ENCODE assay signal across 28 cellular contexts in genomic region chr1:223062177-223062576, GRCh38.
DNase-seq lines count a peak whose midpoint lies in the region; ATAC-seq and TF ChIP-seq lines count a peak whose summit lies in the region.
"Had no signal": no experiment of that assay in that cellular context is flagged by ENCODE, and none has a peak within 500 bp of the region (broad histone marks: within the 10 kb centered on the region; RNA-seq: fewer than 3 reads in every experiment).

No MANE protein-coding gene starts in this region.

- no peaks in the 10 kb centered on the region for H3K36me3 ChIP-seq in mammary epithelial cell (ENCODE audit: insufficient read depth, low read length)
- H3K36me3 ChIP-seq: HAP-1 had no signal

- no peak overlapping the region for H3K4me2 ChIP-seq in mammary epithelial cell (ENCODE audit: insufficient read depth, low read depth, low read length)

- H3K9ac ChIP-seq in mammary epithelial cell (ENCODE audit: insufficient read depth, low read length) = no peak overlapping the region

- no peak overlapping the region for H2AFZ ChIP-seq in mammary epithelial cell (ENCODE audit: low read depth, low read length)

- intact Hi-C loops in mammary epithelial cell (cut with micrococcal nuclease) (no loop called here), left cardiac atrium (cut with DNase I) (no loop called here)

- no peak overlapping the region for H3K27ac ChIP-seq in mammary epithelial cell (ENCODE audit: insufficient read depth, low read depth, low read length)
- H3K27ac ChIP-seq: 22Rv1, SK-N-MC had no signal

- H3K79me2 ChIP-seq in mammary epithelial cell (ENCODE audit: insufficient read depth, low read length) = no peaks in the 10 kb centered on the region

- H3K4me1 ChIP-seq in mammary epithelial cell (ENCODE audit: insufficient read depth, low read length) = no peaks in the 10 kb centered on the region
- H3K4me1 ChIP-seq: HAP-1 had no signal

- BruUV-seq in mammary epithelial cell (replicated peaks; lab: Mats Ljungman, UMichigan) = no TSS peak

- H3K4me3 ChIP-seq in mammary epithelial cell (replicated peaks in 1 of 3; ENCODE audit: insufficient read depth in 1 of 3, low read depth in 2 of 3, low read length in 3 of 3) = no peak overlapping the region
- H3K4me3 ChIP-seq in fibroblast of mammary gland (ENCODE audit: control insufficient read depth, low read depth, low read length) = no peak overlapping the region
- H3K4me3 ChIP-seq in skeletal muscle cell (ENCODE audit: low read depth, low read length) = no peak overlapping the region
- H3K4me3 ChIP-seq: HAP-1, K562, SK-N-MC had no signal

- ATAC-seq in HG03432 (IDR thresholded peaks at IDR 0.05; ENCODE audit: unreplicated experiment) (no peak), left cardiac atrium (no peak)
- ATAC-seq: HepG2, K562 had no signal

- no peaks in the 10 kb centered on the region for H3K27me3 ChIP-seq in mammary epithelial cell (ENCODE audit: insufficient read depth, low read length)

- 70% methylated on average over 3 of the region's 3 CpGs for WGBS in mammary epithelial cell (ENCODE audit: low coverage, missing lambda C conversion rate)

- H3K9me3 ChIP-seq in mammary epithelial cell (replicated peaks; ENCODE audit: insufficient read depth, low read length) = no peaks in the 10 kb centered on the region
- H3K9me3 ChIP-seq: HAP-1 had no signal

- no peaks in the 10 kb centered on the region for H4K20me1 ChIP-seq in mammary epithelial cell (ENCODE audit: insufficient read depth, low read length)

- CTCF ChIA-PET in mammary epithelial cell (lab: Charles Lee; ENCODE audit: low non-redundant PET) = no interaction called here

- peak; percentile 8 for DNase-seq in NOMO-1 treated with DMSO at 0.1 percent for 48 hours (lab: John Stamatoyannopoulos, UW; ENCODE audit: unreplicated experiment)
- no peak for DNase-seq in NOMO-1 treated with dmso at 0.1 percent for 144 hours (lab: John Stamatoyannopoulos, UW; ENCODE audit: unreplicated experiment)
- peak; percentile 7 for DNase-seq in mammary epithelial cell
- DNase-seq in fibroblast of mammary gland (ENCODE audit: low read depth) = peak; percentile 6
- DNase-seq in skeletal muscle cell (ENCODE audit: low read depth) = peak; percentile 4
- no peak for DNase-seq in activated CD8-positive, alpha-beta memory T cell treated with anti-CD3 and anti-CD28 coated beads for 24 hours
- DNase-seq in left cardiac atrium = no peak
- DNase-seq: ACHN, Calu3, DMS79 treated with DMSO at 0.1 percent for 48 hours, GF-D8, GOT3, Kasumi-1, MV-4-11, NCI-H1105, NCI-H1436 treated with DMSO at 0.1 percent for 48 hours, NCI-H187 treated with DMSO at 0.1 percent for 48 hours, NCI-H2171 treated with DMSO at 0.1 percent for 48 hours, NCI-H446, NCI-H526, NCI-H82, SIG-M5 had no signal

- TF ChIP-seq CTCF in mammary epithelial cell (conservative IDR thresholded peaks at IDR 0.05 in 1 of 2, IDR thresholded peaks at IDR 0.05 in 1 of 2; ENCODE audit: extremely low read depth in 1 of 2, insufficient read depth in 1 of 2, low read depth in 1 of 2, low read length in 2 of 2) (no peak), fibroblast of mammary gland (conservative IDR thresholded peaks at IDR 0.05; ENCODE audit: control insufficient read depth, insufficient read depth, low read depth, low read length) (no peak)

- dilution Hi-C loops in mammary epithelial cell (cut with HindIII; ENCODE audit: low sequenced_read_pairs) = no loop called here

- in situ Hi-C loops in mammary epithelial cell (cut with MboI; ENCODE audit: low sequenced_read_pairs in 2 of 2) = no loop called here

Comparison
In these comparisons a context has a peak if more than half of its experiments do, and no peak if none do; other contexts are left out.
1. DNase-seq: peak in NOMO-1 treated with DMSO at 0.1 percent for 48 hours (single experiment), mammary epithelial cell (single experiment), fibroblast of mammary gland (single experiment) and skeletal muscle cell (single experiment); none in NOMO-1 treated with dmso at 0.1 percent for 144 hours (single experiment), activated CD8-positive, alpha-beta memory T cell treated with anti-CD3 and anti-CD28 coated beads for 24 hours (single experiment) and left cardiac atrium (single experiment).